27 cellular contexts compared by ENCODE assay signal in the genomic region with DNA sequence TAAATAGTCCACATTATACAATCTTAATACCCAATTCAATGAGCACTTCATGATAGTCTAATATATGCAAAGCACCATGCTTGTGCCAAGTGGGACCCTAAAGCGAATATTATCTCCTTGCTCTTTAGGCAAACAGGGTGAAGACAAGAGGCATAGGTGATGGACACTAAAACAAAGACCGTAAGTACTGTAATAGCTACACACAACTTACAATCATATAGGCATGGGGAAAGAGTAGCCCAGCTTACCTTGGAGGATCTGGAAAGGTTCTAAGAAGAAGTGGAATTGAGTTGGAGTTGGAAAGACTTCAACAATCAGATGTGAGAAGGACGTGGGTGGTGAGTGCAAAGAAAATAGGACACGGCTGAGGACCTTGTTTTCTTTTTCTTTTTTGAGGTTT. TPM values are rescaled to one million over a fixed set of nuclear protein-coding genes. Genes with fewer than 3 reads are reported as not detected.
DNase-seq lines count a peak whose midpoint lies in the region; ATAC-seq, FAIRE-seq and TF ChIP-seq lines count a peak whose summit lies in the region.
"Had no signal": no experiment of that assay in that cellular context is flagged by ENCODE, and none has a peak within 500 bp of the region (broad histone marks: within the 10 kb centered on the region; RNA-seq: fewer than 3 reads in every experiment).

No MANE protein-coding gene starts in this region.

- H3K4me3 ChIP-seq in HepG2 (replicated peaks in 1 of 3; ENCODE audit: insufficient read depth in 1 of 3, low read depth in 2 of 3, low read length in 3 of 3) (no peak overlapping the region), right lobe of liver (no peak overlapping the region), H1 (ENCODE audit: extremely low read depth in 1 of 4, insufficient read depth in 2 of 4, low read depth in 3 of 4, low read length in 4 of 4) (no peak overlapping the region)
- H3K4me3 ChIP-seq: A549; BLaER1 treated with 17β-estradiol and CSF1 and Interleukin-3, amounts not matched to agents 10 nM and 100 nM; GM12878 had no signal

- H3K23me2 ChIP-seq in H1 (ENCODE audit: low read depth, low read length), result peaks cover 7% of the 10 kb centered on the region

- POLR2A ChIA-PET in HepG2 (lab: Yijun Ruan, JAX) (no interaction called here), H1 (lab: Charles Lee; ENCODE audit: partially characterized antibody) (no interaction called here)

- H2AFZ ChIP-seq in HepG2 (ENCODE audit: low read length) (no peak overlapping the region), H1 (ENCODE audit: low read length) (no peak overlapping the region)

- BruUV-seq in HepG2 (replicated peaks; lab: Mats Ljungman, UMichigan), result no TSS peak

- no peak for FAIRE-seq in HepG2 (lab: Jason Lieb, UNC)
- no peak for FAIRE-seq in H1 (lab: Jason Lieb, UNC)
- FAIRE-seq: A549, GM12878, GM19239 had no signal

- no peak overlapping the region for H3K27ac ChIP-seq in HepG2 (ENCODE audit: extremely low read length, insufficient read depth, low read length)
- no peak overlapping the region for H3K27ac ChIP-seq in right lobe of liver
- H3K27ac ChIP-seq in H1 (ENCODE audit: low read depth, low read length), result no peak overlapping the region
- H3K27ac ChIP-seq: 22Rv1; A549; BLaER1 treated with 17β-estradiol and CSF1 and Interleukin-3, amounts not matched to agents 10 nM and 100 nM; C4-2B had no signal

- no peak overlapping the region for H3K18ac ChIP-seq in H1 (ENCODE audit: extremely low read depth, low read length)

- TF ChIP-seq POLR2A in HepG2 (IDR thresholded peaks at IDR 0.05; ENCODE audit: insufficient read depth in 1 of 2, low read depth in 2 of 2, low read length in 2 of 2) (no peak), right lobe of liver (IDR thresholded peaks at IDR 0.05) (no peak), H1 (IDR thresholded peaks at IDR 0.05; ENCODE audit: control extremely low read depth in 1 of 2, low read depth in 2 of 2, low read length in 2 of 2) (no peak)

- H3K23ac ChIP-seq in H1 (ENCODE audit: insufficient read length), result no peak overlapping the region

- no peak overlapping the region for H3K56ac ChIP-seq in H1 (replicated peaks; ENCODE audit: insufficient read length, low read depth, low read length)

- H2AK5ac ChIP-seq in H1 (ENCODE audit: low read depth, low read length), result no peak overlapping the region

- no peaks in the 10 kb centered on the region for H4K20me1 ChIP-seq in HepG2 (ENCODE audit: insufficient read depth, low read length)
- no peaks in the 10 kb centered on the region for H4K20me1 ChIP-seq in H1 (replicated peaks in 1 of 2; ENCODE audit: control insufficient read depth in 1 of 2, insufficient read depth in 2 of 2, low read length in 2 of 2)
- H4K20me1 ChIP-seq: BLaER1 treated with 17β-estradiol and CSF1 and Interleukin-3, amounts not matched to agents 10 nM and 100 nM had no signal

- H3K4me2 ChIP-seq in HepG2 (ENCODE audit: low read depth, low read length) (no peak overlapping the region), H1 (ENCODE audit: insufficient read depth in 1 of 2, low read depth in 2 of 2, low read length in 2 of 2) (no peak overlapping the region)
- H3K4me2 ChIP-seq: A549; BLaER1 treated with 17β-estradiol and CSF1 and Interleukin-3, amounts not matched to agents 10 nM and 100 nM had no signal

- no peaks in the 10 kb centered on the region for H3K36me3 ChIP-seq in HepG2 (replicated peaks in 1 of 2; ENCODE audit: control insufficient read depth in 1 of 2, insufficient read depth in 2 of 2, low read length in 2 of 2)
- no peaks in the 10 kb centered on the region for H3K36me3 ChIP-seq in right lobe of liver
- H3K36me3 ChIP-seq in H1 (ENCODE audit: control insufficient read depth in 2 of 4, insufficient read depth in 4 of 4, low read length in 3 of 4), result no peaks in the 10 kb centered on the region
- H3K36me3 ChIP-seq: BLaER1 treated with 17β-estradiol and CSF1 and Interleukin-3, amounts not matched to agents 10 nM and 100 nM had no signal

- H3K9me3 ChIP-seq in HepG2 (ENCODE audit: low read length), result peaks cover 5% of the 10 kb centered on the region; the same call in 1 of the 2 replicates
- H3K9me3 ChIP-seq in right lobe of liver, result no peaks in the 10 kb centered on the region
- H3K9me3 ChIP-seq in H1 (ENCODE audit: insufficient read depth in 2 of 2, low read depth in 1 of 2, low read length in 1 of 2), result no peaks in the 10 kb centered on the region
- H3K9me3 ChIP-seq: A549; BLaER1 treated with 17β-estradiol and CSF1 and Interleukin-3, amounts not matched to agents 10 nM and 100 nM had no signal

- H2BK20ac ChIP-seq in H1 (ENCODE audit: low read length), result no peak overlapping the region

- no peak overlapping the region for H3K14ac ChIP-seq in H1 (ENCODE audit: insufficient read length)

- H3K27me3 ChIP-seq in HepG2 (ENCODE audit: control insufficient read depth in 1 of 2, insufficient read depth in 2 of 2, low read length in 2 of 2) (0 out of 5 replicates have a peak, but pooled peaks cover 0 to 5% of the 10 kb centered on the region in 2 experiments), right lobe of liver (no peaks in the 10 kb centered on the region), H1 (replicated peaks in 1 of 4; ENCODE audit: control insufficient read depth in 3 of 4, extremely low read depth in 1 of 4, insufficient read depth in 3 of 4, low read length in 3 of 4) (no peaks in the 10 kb centered on the region)
- H3K27me3 ChIP-seq: BLaER1 treated with 17β-estradiol and CSF1 and Interleukin-3, amounts not matched to agents 10 nM and 100 nM had no signal

- H3K4me1 ChIP-seq in HepG2 (ENCODE audit: insufficient read depth, low read length), result peaks cover 34% of the 10 kb centered on the region
- no peaks in the 10 kb centered on the region for H3K4me1 ChIP-seq in right lobe of liver
- peaks cover 0 to 10% (median 6%) of the 10 kb centered on the region in 4 experiments; a peak in 5 of 7 replicates for H3K4me1 ChIP-seq in H1 (replicated peaks in 1 of 4; ENCODE audit: control insufficient read depth in 3 of 4, insufficient read depth in 4 of 4, low read length in 3 of 4)
- H3K4me1 ChIP-seq: A549; BLaER1 treated with 17β-estradiol and CSF1 and Interleukin-3, amounts not matched to agents 10 nM and 100 nM had no signal

- no peak overlapping the region for H2BK5ac ChIP-seq in H1 (ENCODE audit: low read depth, low read length)

- TF ChIP-seq EP300 in HepG2 (IDR thresholded peaks at IDR 0.05; ENCODE audit: low read depth in 2 of 2, low read length in 2 of 2) (no peak), HepG2 (CRISPR knock-in tag; IDR thresholded peaks at IDR 0.05; ENCODE audit: borderline replicate concordance) (no peak), H1 (IDR thresholded peaks at IDR 0.05; ENCODE audit: borderline replicate concordance in 1 of 2, low read depth in 2 of 2, low read length in 2 of 2) (no peak)

- no peaks in the 10 kb centered on the region for H3K79me1 ChIP-seq in H1 (ENCODE audit: low read depth, low read length)

- 32% methylated on average over 4 of the region's 4 CpGs for WGBS in HepG2 (ENCODE audit: low lambda C conversion rate)
- WGBS in right lobe of liver (ENCODE audit: insufficient coverage, low coverage, low lambda C conversion rate, missing lambda C conversion rate), result 75% methylated on average over 4 of the region's 4 CpGs
- 89% methylated on average over 4 of the region's 4 CpGs; no CpG with 5 or more reads in 1 of the 2 experiments for WGBS in H1 (ENCODE audit: extremely low coverage in 1 of 2, insufficient coverage in 1 of 2, insufficient read length in 1 of 2, insufficient replicate concordance in 2 of 2, low coverage in 1 of 2, low lambda C conversion rate in 2 of 2, missing lambda C conversion rate in 1 of 2), 2 experiments

- no peak overlapping the region for H3K4ac ChIP-seq in H1 (replicated peaks; ENCODE audit: insufficient read length, low read depth, low read length)

- H2BK120ac ChIP-seq in H1 (replicated peaks; ENCODE audit: low read depth, low read length), result no peak overlapping the region

- TF ChIP-seq CTCF in HepG2 (CRISPR knock-in tag; IDR thresholded peaks at IDR 0.05) (no peak), right lobe of liver (IDR thresholded peaks at IDR 0.05) (no peak), H1 (IDR thresholded peaks at IDR 0.05; ENCODE audit: control extremely low read depth in 1 of 3, insufficient read depth in 1 of 3, low read depth in 1 of 3, low read length in 3 of 3) (no peak), GM20000 (IDR thresholded peaks at IDR 0.05; ENCODE audit: extremely low read depth, missing control alignments) (no peak)

- H4K5ac ChIP-seq in H1 (ENCODE audit: insufficient read length, low read depth, low read length), result no peak overlapping the region

- in situ Hi-C loops in HepG2 (cut with HindIII; ENCODE audit: extremely low pct_ligation_motif_present, low pct_unique_long_range_greater_than_20kb), result no loop called here

- H3K9ac ChIP-seq in HepG2 (ENCODE audit: insufficient read depth, low read depth, low read length), result no peak overlapping the region
- no peak overlapping the region for H3K9ac ChIP-seq in H1 (replicated peaks in 1 of 4; ENCODE audit: extremely low read depth in 1 of 4, low read depth in 3 of 4, low read length in 3 of 4)
- H3K9ac ChIP-seq: BLaER1 treated with 17β-estradiol and CSF1 and Interleukin-3, amounts not matched to agents 10 nM and 100 nM had no signal

- no peak for TF ChIP-seq RAD21 in HepG2 (CRISPR knock-in tag; IDR thresholded peaks at IDR 0.05)
- TF ChIP-seq RAD21 in H1 (IDR thresholded peaks at IDR 0.05 in 1 of 2, conservative IDR thresholded peaks at IDR 0.05 in 1 of 2; ENCODE audit: low read depth in 2 of 2, low read length in 2 of 2), result no peak

- ATAC-seq in HepG2, result no peak
- ATAC-seq in right lobe of liver, result no peak
- ATAC-seq: A549; CD8-positive, alpha-beta T cell; GM12878 had no signal

- no peak overlapping the region for H4K8ac ChIP-seq in H1 (ENCODE audit: extremely low read depth, insufficient read depth, low read length)

- H4K91ac ChIP-seq in H1 (replicated peaks; ENCODE audit: insufficient read length, low read length), result no peak overlapping the region

- intact Hi-C loops in HepG2 (cut with micrococcal nuclease; ENCODE audit: unreplicated experiment) (no loop called here), right lobe of liver (cut with DNase I) (no loop called here)

- no peak overlapping the region for H2BK15ac ChIP-seq in H1 (ENCODE audit: low read length)

- CTCF ChIA-PET in HepG2 (lab: Yijun Ruan, JAX; ENCODE audit: low intra/inter-chr PET ratio, low total read pairs) (no interaction called here), H1 (lab: Charles Lee; ENCODE audit: partially characterized antibody) (interaction anchor here (0.8 to 2.7 kb wide), 4 partner anchors 15 to 283 kb away, joined by 3 to 17 read pairs (median 4); no protein-coding TSS in a partner anchor)

- no peaks in the 10 kb centered on the region for H3K79me2 ChIP-seq in HepG2 (ENCODE audit: insufficient read depth, low read length)
- no peaks in the 10 kb centered on the region; a peak in 1 of 4 replicates for H3K79me2 ChIP-seq in H1 (ENCODE audit: control insufficient read depth in 1 of 2, insufficient read depth in 2 of 2, low read length in 2 of 2)

- no peak for DNase-seq in HepG2 (ENCODE audit: low spot score)
- DNase-seq in right lobe of liver, result no peak
- DNase-seq in H1 (ENCODE audit: low read depth in 1 of 2, low spot score in 2 of 2), result no peak
- no peak for DNase-seq in HK-2 (ENCODE audit: unreplicated experiment)
- DNase-seq in GM20000 (ENCODE audit: low spot score), result no peak
- DNase-seq: AML-193; CD4-positive, alpha-beta T cell; CD8-positive, alpha-beta T cell; COR-L47; DMS 273 treated with DMSO at 0.1 percent for 48 hours; DMS153; DMS53; DMS79; DND-41; EL; GDM1 had no signal

- no peak overlapping the region for H2BK12ac ChIP-seq in H1 (ENCODE audit: low read depth, low read length)

RNA-seq across cellular contexts. Expression of a gene that starts 19.1 kb away (rescaled TPM):
- total RNA-seq in HepG2 (2016; rRNA removed; fragmentation: Illumina TruSeq; extraction: Trizol) (0.11 and 0.28 TPM in 2 replicates), right lobe of liver (1 to 10 TPM in 1 of 6 experiments, under 1 TPM in 1, not detected in 4; 0.14 to 1.1 TPM)
- total RNA-seq in HepG2 (2016; cell fraction: cytosol; rRNA removed; fragmentation: Illumina TruSeq; extraction: Trizol; ENCODE audit: low read depth), result 0.30 TPM in 1 of 2 replicates, not detected in the other
- 0.22 and 0.32 TPM in 2 replicates for total RNA-seq in HepG2 (2016; cell fraction: insoluble cytoplasmic fraction; rRNA removed; fragmentation: Illumina TruSeq; extraction: Trizol)
- 0.34 TPM in 1 of 2 replicates, not detected in the other for total RNA-seq in HepG2 (2016; cell fraction: membrane; rRNA removed; fragmentation: Illumina TruSeq; extraction: Trizol)
- total RNA-seq in HepG2 (2016; cell fraction: nucleus; rRNA removed; fragmentation: Illumina TruSeq; extraction: Trizol), result not detected in 2 replicates
- polyA plus RNA-seq in HepG2 (2011; rRNA removed) (0.22 TPM in 1 of 2 replicates, not detected in the other), H1 (2011; rRNA removed) (0.39 and 0.80 TPM in 2 replicates)
- 0.08 and 0.09 TPM in 2 replicates for polyA plus RNA-seq in HepG2 (2011; cell fraction: cytosol; rRNA removed)
- polyA plus RNA-seq in HepG2 (2011; cell fraction: nucleus; rRNA removed), result 0.21 TPM in 1 of 2 replicates, not detected in the other
- 0.07 and 0.24 TPM in 2 replicates for polyA plus RNA-seq in HepG2 (2012)
- polyA plus RNA-seq in HepG2 (2016; cell fraction: cytosol; fragmentation: Illumina TruSeq; extraction: Trizol; ENCODE audit: low read depth), result not detected in 2 replicates
- polyA plus RNA-seq in HepG2 (2016; cell fraction: insoluble cytoplasmic fraction; fragmentation: Illumina TruSeq; extraction: Trizol; ENCODE audit: low read depth), result not detected in 2 replicates
- polyA plus RNA-seq in HepG2 (2016; cell fraction: membrane; fragmentation: Illumina TruSeq; extraction: Trizol; ENCODE audit: low read depth), result not detected in 2 replicates
- polyA plus RNA-seq in HepG2 (2016; cell fraction: nucleus; fragmentation: Illumina TruSeq; extraction: Trizol; ENCODE audit: insufficient read depth, low read depth), result not detected in 2 replicates
- 0.35 TPM in 1 of 2 replicates, not detected in the other for polyA minus RNA-seq in HepG2 (2011; rRNA and poly(A)+ RNA removed; ENCODE audit: low replicate concordance)
- polyA minus RNA-seq in HepG2 (2011; cell fraction: cytosol; rRNA and poly(A)+ RNA removed), result not detected in 2 replicates
- polyA minus RNA-seq in HepG2 (2011; cell fraction: nucleus; rRNA and poly(A)+ RNA removed), result 0.52 TPM in 1 of 2 replicates, not detected in the other
- total RNA-seq in H1 (2021; fragmentation: NEBNext Ultra II Directional; extraction: Animal tissue kit (Norgen Biotek cat#: 25700)), result 2.4 and 2.9 TPM in 2 replicates
- 1.7 TPM for polyA plus RNA-seq in H1 (2011; cell fraction: cytosol; rRNA removed)
- 0.31 TPM for polyA plus RNA-seq in H1 (2011; cell fraction: nucleus; rRNA removed)
- polyA plus RNA-seq in H1 (2012, experiment 1 of 2), result 0.99 to 2.3 TPM (median 1.2 TPM) in 4 replicates
- 0.10 TPM for polyA plus RNA-seq in H1 (2012, experiment 2 of 2)
- 1.5 TPM for polyA plus RNA-seq in H1 (2013, experiment 1 of 2)
- 2.0 TPM for polyA plus RNA-seq in H1 (2013, experiment 2 of 2)
- polyA minus RNA-seq in H1 (2011; rRNA and poly(A)+ RNA removed), result 0.44 and 0.54 TPM in 2 replicates
- polyA minus RNA-seq in H1 (2011; cell fraction: cytosol; rRNA and poly(A)+ RNA removed), result not detected
- polyA minus RNA-seq in H1 (2011; cell fraction: nucleus; rRNA and poly(A)+ RNA removed), result 0.30 TPM
- total RNA-seq: A172, B cell, Daoy, G401 had no signal
- polyA plus RNA-seq: BJ had no signal
